In the genomic region with DNA sequence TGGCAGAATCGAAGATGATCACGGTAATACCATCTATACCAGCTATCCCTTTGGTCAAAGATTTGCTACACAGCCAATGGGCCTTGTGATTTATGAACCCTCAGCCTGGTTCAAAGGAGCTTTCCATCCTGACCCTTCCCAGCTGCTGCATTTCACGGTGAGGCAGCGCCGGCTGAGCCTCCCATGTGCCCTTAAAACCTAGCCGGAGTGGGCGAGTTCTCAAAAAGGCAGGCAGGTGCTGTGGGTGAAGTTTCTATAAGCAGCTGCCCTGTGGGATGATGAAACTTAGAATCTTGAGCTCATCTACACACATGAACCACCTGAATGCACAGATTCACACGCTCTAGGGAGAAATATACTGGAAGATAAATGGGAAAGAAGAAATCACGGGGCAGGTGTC, we compare ENCODE assay signal across 18 cellular contexts.
A peak's percentile ranks its signal among the peaks of the same experiment; 100 is the strongest.
DNase-seq lines count a peak whose midpoint lies in the region; ATAC-seq, FAIRE-seq and TF ChIP-seq lines count a peak whose summit lies in the region.
"Had no signal": no experiment of that assay in that cellular context is flagged by ENCODE, and none has a peak within 500 bp of the region (broad histone marks: within the 10 kb centered on the region; RNA-seq: fewer than 3 reads in every experiment).

No MANE protein-coding gene starts in this region.

- no peak for TF ChIP-seq POLR2A in H1 (IDR thresholded peaks at IDR 0.05; ENCODE audit: control extremely low read depth in 1 of 2, low read depth in 2 of 2, low read length in 2 of 2)

- H2BK5ac ChIP-seq in H1 (ENCODE audit: low read depth, low read length) (no peak overlapping the region; the same call in 1 of the 2 replicates), mesenchymal stem cell (ENCODE audit: low read depth, low read length, poor library complexity, severe bottlenecking) (no peak overlapping the region)

- no peaks in the 10 kb centered on the region for H3K27me3 Mint-ChIP-seq in stimulated activated naive B cell treated with anti-CD40 and anti-IgM and Interleukin-4, amounts not matched to agents 10 μg/mL and 1 μg/mL and 100 μg/mL, for 72 hours
- H3K27me3 Mint-ChIP-seq: B cell; CD8-positive, alpha-beta memory T cell had no signal

- H3K79me1 ChIP-seq in H1 (ENCODE audit: low read depth, low read length) = no peaks in the 10 kb centered on the region
- H3K79me1 ChIP-seq in mesenchymal stem cell (replicated peaks; ENCODE audit: low read length, poor library complexity, severe bottlenecking) = peaks cover 1% of the 10 kb centered on the region

- no peaks in the 10 kb centered on the region for H3K36me3 ChIP-seq in HUES48 (ENCODE audit: control insufficient read depth, insufficient read depth, low read length)
- no peaks in the 10 kb centered on the region for H3K36me3 ChIP-seq in H1 (ENCODE audit: control insufficient read depth in 2 of 4, insufficient read depth in 4 of 4, low read length in 3 of 4)
- H3K36me3 ChIP-seq in mesenchymal stem cell (ENCODE audit: control insufficient read depth in 1 of 2, insufficient read depth in 2 of 2, low read depth in 1 of 2, low read length in 2 of 2) = peaks cover 7 to 21% of the 10 kb centered on the region in 2 experiments
- H3K36me3 ChIP-seq in H7 (replicated peaks; ENCODE audit: control insufficient read depth, insufficient read depth, low read length) = no peaks in the 10 kb centered on the region
- H3K36me3 ChIP-seq in GM23248 (ENCODE audit: low read depth) = no peaks in the 10 kb centered on the region

- H3K4ac ChIP-seq in H1 (replicated peaks; ENCODE audit: insufficient read length, low read depth, low read length) (no peak overlapping the region), mesenchymal stem cell (ENCODE audit: low read depth in 1 of 2, low read length in 2 of 2) (no peak overlapping the region)

- H2AFZ ChIP-seq in H1 (ENCODE audit: low read length) (no peak overlapping the region), mesenchymal stem cell (ENCODE audit: low read depth, low read length) (no peak overlapping the region), GM23248 (no peak overlapping the region)

- H2BK15ac ChIP-seq in H1 (ENCODE audit: low read length) (peak overlapping the region; percentile 9; the same call in 1 of the 2 replicates), mesenchymal stem cell (ENCODE audit: low read depth, poor library complexity, severe bottlenecking) (no peak overlapping the region)

- H3K23ac ChIP-seq in H1 (ENCODE audit: insufficient read length) (no peak overlapping the region), mesenchymal stem cell (ENCODE audit: low read length in 2 of 2) (no peak overlapping the region)

- no peak overlapping the region for H3K4me3 Mint-ChIP-seq in stimulated activated naive B cell treated with anti-CD40 and anti-IgM and Interleukin-4, amounts not matched to agents 10 μg/mL and 1 μg/mL and 100 μg/mL, for 72 hours
- H3K4me3 Mint-ChIP-seq: B cell; CD8-positive, alpha-beta memory T cell had no signal

- peak overlapping the region; percentile 4 for H4K91ac ChIP-seq in H1 (replicated peaks; ENCODE audit: insufficient read length, low read length)
- H4K91ac ChIP-seq in mesenchymal stem cell (ENCODE audit: low read length) = no peak overlapping the region

- H2BK120ac ChIP-seq in H1 (replicated peaks; ENCODE audit: low read depth, low read length) = no peak overlapping the region
- H2BK120ac ChIP-seq in mesenchymal stem cell (ENCODE audit: low read depth, low read length) = no peak overlapping the region

- H3K4me1 ChIP-seq in HUES48 (ENCODE audit: control insufficient read depth, insufficient read depth, low read length) = peaks cover 32% of the 10 kb centered on the region
- H3K4me1 ChIP-seq in H1 (replicated peaks in 1 of 4; ENCODE audit: control insufficient read depth in 3 of 4, insufficient read depth in 4 of 4, low read length in 3 of 4) = peaks cover 11 to 20% (median 15%) of the 10 kb centered on the region in 4 experiments
- peaks cover 15% of the 10 kb centered on the region for H3K4me1 ChIP-seq in mesenchymal stem cell (ENCODE audit: control insufficient read depth, insufficient read depth, low read depth, low read length)
- no peaks in the 10 kb centered on the region for H3K4me1 ChIP-seq in GM23248 (ENCODE audit: insufficient read depth)

- H3K36me3 Mint-ChIP-seq in stimulated activated naive B cell treated with anti-CD40 and anti-IgM and Interleukin-4, amounts not matched to agents 10 μg/mL and 1 μg/mL and 100 μg/mL, for 72 hours = peaks cover 14 to 36% of the 10 kb centered on the region in 2 donors

- POLR2A ChIA-PET in H1 (lab: Charles Lee; ENCODE audit: partially characterized antibody) = interaction anchor here (0.8 to 1.4 kb wide), 6 partner anchors 10 to 262 kb away, joined by 3 to 5 read pairs (median 3); no protein-coding TSS in a partner anchor

- H3K27ac ChIP-seq in HUES48 (ENCODE audit: low read depth, low read length) = peak overlapping the region; percentile 7
- no peak overlapping the region for H3K27ac ChIP-seq in H1 (ENCODE audit: low read depth, low read length)
- no peak overlapping the region for H3K27ac ChIP-seq in mesenchymal stem cell (ENCODE audit: low read length, poor library complexity, severe bottlenecking)
- no peak overlapping the region for H3K27ac ChIP-seq in GM23248
- H3K27ac ChIP-seq: BLaER1 treated with 17β-estradiol and CSF1 and Interleukin-3, amounts not matched to agents 10 nM and 100 nM; KMS-11 had no signal

- H3K23me2 ChIP-seq in H1 (ENCODE audit: low read depth, low read length) = no peaks in the 10 kb centered on the region

- FAIRE-seq in H1 (lab: Jason Lieb, UNC) = no peak
- FAIRE-seq: GM12878, H54 had no signal

- no peak overlapping the region for H3K4me3 ChIP-seq in HUES48 (ENCODE audit: low read depth, low read length)
- no peak overlapping the region for H3K4me3 ChIP-seq in H1 (ENCODE audit: extremely low read depth in 1 of 4, insufficient read depth in 2 of 4, low read depth in 3 of 4, low read length in 4 of 4)
- no peak overlapping the region for H3K4me3 ChIP-seq in mesenchymal stem cell (ENCODE audit: insufficient read depth in 1 of 2, low read depth in 1 of 2, low read length in 2 of 2)
- no peak overlapping the region for H3K4me3 ChIP-seq in H7 (ENCODE audit: insufficient read depth, low read depth, low read length)
- no peak overlapping the region for H3K4me3 ChIP-seq in GM23248
- H3K4me3 ChIP-seq: BLaER1 treated with 17β-estradiol and CSF1 and Interleukin-3, amounts not matched to agents 10 nM and 100 nM; GM12878 had no signal

- DNase-seq in H1 (ENCODE audit: low read depth in 1 of 2, low spot score in 2 of 2) (no peak), mesenchymal stem cell (no peak), H7 (no peak), GM23248 (no peak)
- DNase-seq in stimulated activated naive B cell treated with anti-CD40 and anti-IgM and Interleukin-4, amounts not matched to agents 10 μg/mL and 1 μg/mL and 100 μg/mL, for 72 hours = no peak
- DNase-seq: CD8-positive, alpha-beta memory T cell; COR-L47; DMS 273 treated with DMSO at 0.1 percent for 48 hours; DMS53; DND-41; EL had no signal

- H3K9me3 Mint-ChIP-seq in stimulated activated naive B cell treated with anti-CD40 and anti-IgM and Interleukin-4, amounts not matched to agents 10 μg/mL and 1 μg/mL and 100 μg/mL, for 72 hours = no peaks in the 10 kb centered on the region
- H3K9me3 Mint-ChIP-seq: CD8-positive, alpha-beta memory T cell had no signal

- H3K4me2 ChIP-seq in H1 (ENCODE audit: insufficient read depth in 1 of 2, low read depth in 2 of 2, low read length in 2 of 2) (no peak overlapping the region), mesenchymal stem cell (ENCODE audit: low read length, poor library complexity, severe bottlenecking) (no peak overlapping the region), GM23248 (ENCODE audit: unreplicated experiment) (no peak overlapping the region)
- H3K4me2 ChIP-seq: BLaER1 treated with 17β-estradiol and CSF1 and Interleukin-3, amounts not matched to agents 10 nM and 100 nM; KMS-11 had no signal

- H3K9me3 ChIP-seq in HUES48 (ENCODE audit: control insufficient read depth, insufficient read depth, low read length) = no peaks in the 10 kb centered on the region
- no peaks in the 10 kb centered on the region for H3K9me3 ChIP-seq in H1 (ENCODE audit: insufficient read depth in 2 of 2, low read depth in 1 of 2, low read length in 1 of 2)
- H3K9me3 ChIP-seq in mesenchymal stem cell (ENCODE audit: control insufficient read depth, low read length) = no peaks in the 10 kb centered on the region
- no peaks in the 10 kb centered on the region for H3K9me3 ChIP-seq in GM23248 (ENCODE audit: low read depth)

- H4K5ac ChIP-seq in H1 (ENCODE audit: insufficient read length, low read depth, low read length) = no peak overlapping the region

- ATAC-seq in stimulated activated naive B cell treated with anti-CD40 and anti-IgM and Interleukin-4, amounts not matched to agents 10 μg/mL and 1 μg/mL and 100 μg/mL, for 72 hours (replicated peaks) = no peak
- ATAC-seq in HG03565 (IDR thresholded peaks at IDR 0.05; ENCODE audit: unreplicated experiment) = no peak
- ATAC-seq: GM12878 had no signal

- H3K56ac ChIP-seq in H1 (replicated peaks; ENCODE audit: insufficient read length, low read depth, low read length) = no peak overlapping the region

- H2BK12ac ChIP-seq in H1 (ENCODE audit: low read depth, low read length) = peak overlapping the region; percentile 68; the same call in 1 of the 2 replicates
- H2BK12ac ChIP-seq in mesenchymal stem cell (ENCODE audit: low read length in 2 of 2) = no peak overlapping the region

- CTCF ChIA-PET in H1 (lab: Charles Lee; ENCODE audit: partially characterized antibody) = interaction anchor here (0.8 to 2.4 kb wide), 10 partner anchors 10 to 249 kb away, joined by 3 to 8 read pairs (median 3); no protein-coding TSS in a partner anchor

- no peaks in the 10 kb centered on the region for H3K9me2 ChIP-seq in GM23248 (ENCODE audit: insufficient read depth)

- H3F3A ChIP-seq in GM23248 (ENCODE audit: insufficient read depth) = no peaks in the 10 kb centered on the region

- H3K18ac ChIP-seq in H1 (ENCODE audit: extremely low read depth, low read length) = 0 out of 2 replicates have a peak overlapping the region, but pooled peaks have one; percentile 29
- H3K18ac ChIP-seq in mesenchymal stem cell (ENCODE audit: low read depth in 1 of 2, low read length in 2 of 2) = no peak overlapping the region

- TF ChIP-seq RAD21 in H1 (IDR thresholded peaks at IDR 0.05 in 1 of 2, conservative IDR thresholded peaks at IDR 0.05 in 1 of 2; ENCODE audit: low read depth in 2 of 2, low read length in 2 of 2) = no peak

- H4K20me1 ChIP-seq in H1 (replicated peaks in 1 of 2; ENCODE audit: control insufficient read depth in 1 of 2, insufficient read depth in 2 of 2, low read length in 2 of 2) (no peaks in the 10 kb centered on the region), GM23248 (ENCODE audit: insufficient read depth) (no peaks in the 10 kb centered on the region)
- H4K20me1 ChIP-seq: BLaER1 treated with 17β-estradiol and CSF1 and Interleukin-3, amounts not matched to agents 10 nM and 100 nM had no signal

- H3K9ac ChIP-seq in HUES48 (ENCODE audit: low read depth, low read length) = no peak overlapping the region
- no peak overlapping the region for H3K9ac ChIP-seq in H1 (replicated peaks in 1 of 4; ENCODE audit: extremely low read depth in 1 of 4, low read depth in 3 of 4, low read length in 3 of 4)
- H3K9ac ChIP-seq in mesenchymal stem cell (ENCODE audit: low read length) = no peak overlapping the region
- H3K9ac ChIP-seq in GM23248 = no peak overlapping the region
- H3K9ac ChIP-seq: BLaER1 treated with 17β-estradiol and CSF1 and Interleukin-3, amounts not matched to agents 10 nM and 100 nM; KMS-11 had no signal

- H3K4me1 Mint-ChIP-seq in stimulated activated naive B cell treated with anti-CD40 and anti-IgM and Interleukin-4, amounts not matched to agents 10 μg/mL and 1 μg/mL and 100 μg/mL, for 72 hours = no peaks in the 10 kb centered on the region
- H3K4me1 Mint-ChIP-seq: B cell; CD8-positive, alpha-beta memory T cell had no signal

- H4K8ac ChIP-seq in H1 (ENCODE audit: extremely low read depth, insufficient read depth, low read length) (peak overlapping the region; percentile 64; the same call in 1 of the 2 replicates), mesenchymal stem cell (ENCODE audit: low read length) (peak overlapping the region; percentile 90)

- H2AK5ac ChIP-seq in H1 (ENCODE audit: low read depth, low read length) (peak overlapping the region; percentile 17; the same call in 1 of the 2 replicates), mesenchymal stem cell (ENCODE audit: low read length, severe bottlenecking) (no peak overlapping the region)

- H3K27ac Mint-ChIP-seq in stimulated activated naive B cell treated with anti-CD40 and anti-IgM and Interleukin-4, amounts not matched to agents 10 μg/mL and 1 μg/mL and 100 μg/mL, for 72 hours = peak overlapping the region; percentile 44
- H3K27ac Mint-ChIP-seq: B cell had no signal

- no peaks in the 10 kb centered on the region for H3K27me3 ChIP-seq in HUES48 (ENCODE audit: control insufficient read depth, insufficient read depth, low read length)
- no peaks in the 10 kb centered on the region for H3K27me3 ChIP-seq in H1 (replicated peaks in 1 of 4; ENCODE audit: control insufficient read depth in 3 of 4, extremely low read depth in 1 of 4, insufficient read depth in 3 of 4, low read length in 3 of 4)
- H3K27me3 ChIP-seq in mesenchymal stem cell (ENCODE audit: control insufficient read depth in 1 of 2, insufficient read depth in 1 of 2, low read length in 2 of 2) = no peaks in the 10 kb centered on the region
- H3K27me3 ChIP-seq in H7 (ENCODE audit: control insufficient read depth, insufficient read depth, low read length) = no peaks in the 10 kb centered on the region
- no peaks in the 10 kb centered on the region for H3K27me3 ChIP-seq in GM23248 (replicated peaks; ENCODE audit: insufficient read depth)
- H3K27me3 ChIP-seq: BLaER1 treated with 17β-estradiol and CSF1 and Interleukin-3, amounts not matched to agents 10 nM and 100 nM had no signal

- no peak for TF ChIP-seq EP300 in H1 (IDR thresholded peaks at IDR 0.05; ENCODE audit: borderline replicate concordance in 1 of 2, low read depth in 2 of 2, low read length in 2 of 2)

- in situ Hi-C loops in GM23248 (cut with MboI) = no loop called here

- TF ChIP-seq CTCF in H1 (IDR thresholded peaks at IDR 0.05; ENCODE audit: control extremely low read depth in 1 of 3, insufficient read depth in 1 of 3, low read depth in 1 of 3, low read length in 3 of 3) = no peak

- H3K14ac ChIP-seq in H1 (ENCODE audit: insufficient read length) (no peak overlapping the region), mesenchymal stem cell (ENCODE audit: low read length in 2 of 2) (no peak overlapping the region)

- peak overlapping the region; percentile 55; the same call in 1 of the 2 replicates for H2BK20ac ChIP-seq in H1 (ENCODE audit: low read length)

- no peaks in the 10 kb centered on the region for H3K79me2 ChIP-seq in H1 (ENCODE audit: control insufficient read depth in 1 of 2, insufficient read depth in 2 of 2, low read length in 2 of 2)
- H3K79me2 ChIP-seq in GM23248 (ENCODE audit: insufficient read depth) = no peaks in the 10 kb centered on the region

- 92% methylated on average over 9 of the region's 9 CpGs; no CpG with 5 or more reads in 1 of the 2 experiments for WGBS in H1 (ENCODE audit: extremely low coverage in 1 of 2, insufficient coverage in 1 of 2, insufficient read length in 1 of 2, insufficient replicate concordance in 2 of 2, low coverage in 1 of 2, low lambda C conversion rate in 2 of 2, missing lambda C conversion rate in 1 of 2), 2 experiments
- 91% methylated on average over 8 of the region's 9 CpGs for WGBS in mesenchymal stem cell
- 99% methylated on average over 9 of the region's 9 CpGs for WGBS in GM23248 (ENCODE audit: low coverage in 1 of 2, low lambda C conversion rate in 2 of 2, missing lambda C conversion rate in 2 of 2), 2 experiments
